1 cellular context compared by ENCODE assay signal in genomic region chr19:56405062-56405461, GRCh38.
A peak's percentile ranks its signal among the peaks of the same experiment; 100 is the strongest.
TF ChIP-seq lines count a peak whose summit lies in the region.

No MANE protein-coding gene starts in this region.

TF ChIP-seq in HepG2, 621 proteins besides CTCF, POLR2A, EP300 and RAD21 (continued from another document):
- TF ChIP-seq ZBTB4 (CRISPR knock-in tag; IDR thresholded peaks at IDR 0.05; ENCODE audit: borderline replicate concordance) (no peak), NFIB (CRISPR knock-in tag; IDR thresholded peaks at IDR 0.05; ENCODE audit: borderline replicate concordance) (0 out of 2 replicates have a peak, but pooled peaks have one; percentile 73)
